In the genomic region with DNA sequence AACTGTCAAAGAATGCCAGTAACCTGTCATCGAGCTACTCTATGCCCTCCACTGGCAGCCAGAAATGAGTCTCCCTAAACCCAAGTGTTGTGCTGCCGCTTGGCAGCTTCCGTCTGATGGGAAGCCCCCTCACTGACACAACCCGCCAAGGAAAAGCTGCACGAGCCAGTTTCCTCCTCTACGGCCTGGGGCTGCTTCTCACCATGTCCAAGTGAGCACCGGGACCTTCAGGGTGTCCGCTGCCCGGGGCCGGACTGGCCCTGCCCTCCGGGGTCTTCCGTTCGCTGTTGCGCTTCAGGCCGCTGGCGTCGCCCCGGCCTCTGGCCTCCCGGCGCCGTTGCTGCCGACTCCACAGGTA, we compare ENCODE assay signal across 1 cellular context.
TF ChIP-seq lines count a peak whose summit lies in the region.

No MANE protein-coding gene starts in this region.

TF ChIP-seq in GM12878, 131 proteins besides CTCF, POLR2A, EP300 and RAD21:
- no peak for TF ChIP-seq STAT3 (IDR thresholded peaks at IDR 0.05; ENCODE audit: low read depth, low read length)
- TF ChIP-seq, protein P1, sequence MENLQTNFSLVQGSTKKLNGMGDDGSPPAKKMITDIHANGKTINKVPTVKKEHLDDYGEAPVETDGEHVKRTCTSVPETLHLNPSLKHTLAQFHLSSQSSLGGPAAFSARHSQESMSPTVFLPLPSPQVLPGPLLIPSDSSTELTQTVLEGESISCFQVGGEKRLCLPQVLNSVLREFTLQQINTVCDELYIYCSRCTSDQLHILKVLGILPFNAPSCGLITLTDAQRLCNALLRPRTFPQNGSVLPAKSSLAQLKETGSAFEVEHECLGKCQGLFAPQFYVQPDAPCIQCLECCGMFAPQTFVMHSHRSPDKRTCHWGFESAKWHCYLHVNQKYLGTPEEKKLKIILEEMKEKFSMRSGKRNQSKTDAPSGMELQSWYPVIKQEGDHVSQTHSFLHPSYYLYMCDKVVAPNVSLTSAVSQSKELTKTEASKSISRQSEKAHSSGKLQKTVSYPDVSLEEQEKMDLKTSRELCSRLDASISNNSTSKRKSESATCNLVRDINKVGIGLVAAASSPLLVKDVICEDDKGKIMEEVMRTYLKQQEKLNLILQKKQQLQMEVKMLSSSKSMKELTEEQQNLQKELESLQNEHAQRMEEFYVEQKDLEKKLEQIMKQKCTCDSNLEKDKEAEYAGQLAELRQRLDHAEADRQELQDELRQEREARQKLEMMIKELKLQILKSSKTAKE (IDR thresholded peaks at IDR 0.05; ENCODE audit: low read depth, poor library complexity, severe bottlenecking) = no peak
- TF ChIP-seq LARP7 (IDR thresholded peaks at IDR 0.05) = 0 out of 2 replicates have a peak, but pooled peaks have one; percentile 48
- TF ChIP-seq, protein P2, sequence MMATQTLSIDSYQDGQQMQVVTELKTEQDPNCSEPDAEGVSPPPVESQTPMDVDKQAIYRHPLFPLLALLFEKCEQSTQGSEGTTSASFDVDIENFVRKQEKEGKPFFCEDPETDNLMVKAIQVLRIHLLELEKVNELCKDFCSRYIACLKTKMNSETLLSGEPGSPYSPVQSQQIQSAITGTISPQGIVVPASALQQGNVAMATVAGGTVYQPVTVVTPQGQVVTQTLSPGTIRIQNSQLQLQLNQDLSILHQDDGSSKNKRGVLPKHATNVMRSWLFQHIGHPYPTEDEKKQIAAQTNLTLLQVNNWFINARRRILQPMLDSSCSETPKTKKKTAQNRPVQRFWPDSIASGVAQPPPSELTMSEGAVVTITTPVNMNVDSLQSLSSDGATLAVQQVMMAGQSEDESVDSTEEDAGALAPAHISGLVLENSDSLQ (IDR thresholded peaks at IDR 0.05) = peak; percentile 18; the same call in 1 of the 2 replicates
- TF ChIP-seq NBN (IDR thresholded peaks at IDR 0.05) = no peak
- TF ChIP-seq MTA3 (IDR thresholded peaks at IDR 0.05; ENCODE audit: borderline replicate concordance, low read length) = 0 out of 2 replicates have a peak, but pooled peaks have one; percentile 14
- 0 out of 2 replicates have a peak, but pooled peaks have one; percentile 57 for TF ChIP-seq WRNIP1 (IDR thresholded peaks at IDR 0.05; ENCODE audit: borderline replicate concordance, low read depth, low read length)
- TF ChIP-seq GATAD2B (conservative IDR thresholded peaks at IDR 0.05; ENCODE audit: low read depth) = no peak
- TF ChIP-seq CBX5 (IDR thresholded peaks at IDR 0.05; ENCODE audit: low read depth) = 0 out of 2 replicates have a peak, but pooled peaks have one; percentile 25
